In genomic region chr11:75333022-75333806, GRCh38 we compare ENCODE assay signal across 16 cellular contexts. TPM values are rescaled to one million over a fixed set of nuclear protein-coding genes. Genes with fewer than 3 reads are reported as not detected.
DNase-seq lines count a peak whose midpoint lies in the region; ATAC-seq and TF ChIP-seq lines count a peak whose summit lies in the region.
"Had no signal": no experiment of that assay in that cellular context is flagged by ENCODE, and none has a peak within 500 bp of the region (broad histone marks: within the 10 kb centered on the region; RNA-seq: fewer than 3 reads in every experiment).

No MANE protein-coding gene starts in this region.

- peak overlapping the region; percentile 96 for H3K27ac ChIP-seq in BLaER1
- H3K27ac ChIP-seq in HUES6 (ENCODE audit: low read depth, low read length) = peak overlapping the region; percentile 99
- no peak overlapping the region for H3K27ac ChIP-seq in neuronal stem cell (replicated peaks; ENCODE audit: low read length)
- no peak overlapping the region for H3K27ac ChIP-seq in thyroid gland
- H3K27ac ChIP-seq: parathyroid adenoma had no signal

- H3K36me3 ChIP-seq in BLaER1 = peaks cover 17% of the 10 kb centered on the region
- peaks cover 7% of the 10 kb centered on the region; the same call in 1 of the 2 replicates for H3K36me3 ChIP-seq in HUES6 (ENCODE audit: control insufficient read depth, insufficient read depth, low read length)
- no peaks in the 10 kb centered on the region for H3K36me3 ChIP-seq in neuronal stem cell (replicated peaks in 1 of 2; ENCODE audit: control insufficient read depth in 2 of 2, insufficient read depth in 2 of 2, low read length in 2 of 2)
- H3K36me3 ChIP-seq in thyroid gland = no peaks in the 10 kb centered on the region

- no peaks in the 10 kb centered on the region for H3K9me3 Mint-ChIP-seq in endothelial cell (ENCODE audit: unreplicated experiment)
- H3K9me3 Mint-ChIP-seq: stimulated activated naive B cell treated with anti-CD40 and anti-IgM and Interleukin-4, amounts not matched to agents 10 μg/mL and 1 μg/mL and 100 μg/mL, for 72 hours had no signal

- H2AK5ac ChIP-seq in neuronal stem cell (ENCODE audit: low read depth, low read length) = peak overlapping the region; percentile 89

- no peak overlapping the region for H2AFZ ChIP-seq in neuronal stem cell (ENCODE audit: low read length)
- H2AFZ ChIP-seq: parathyroid adenoma had no signal

- no CpG with 5 or more reads among the region's 8 CpGs for WGBS in neuronal stem cell (ENCODE audit: extremely low coverage in 2 of 2, insufficient read length in 2 of 2, insufficient replicate concordance in 1 of 2), 2 donors
- 80 to 81% methylated on average over 8 of the region's 8 CpGs for WGBS in thyroid gland, 2 donors

- H3K4me3 Mint-ChIP-seq in endothelial cell (ENCODE audit: unreplicated experiment) = no peak overlapping the region
- H3K4me3 Mint-ChIP-seq: stimulated activated naive B cell treated with anti-CD40 and anti-IgM and Interleukin-4, amounts not matched to agents 10 μg/mL and 1 μg/mL and 100 μg/mL, for 72 hours; T-helper 17 cell had no signal

- TF ChIP-seq POLR2A in thyroid gland (IDR thresholded peaks at IDR 0.05) = no peak

- H3K9ac ChIP-seq in BLaER1 (no peak overlapping the region), HUES6 (ENCODE audit: low read length) (peak overlapping the region; percentile 94), neuronal stem cell (ENCODE audit: low read depth, low read length, poor library complexity) (no peak overlapping the region)
- H3K9ac ChIP-seq: parathyroid adenoma had no signal

- H3K4me1 Mint-ChIP-seq in endothelial cell (ENCODE audit: unreplicated experiment) = peaks cover 90% of the 10 kb centered on the region

- H3K4ac ChIP-seq in neuronal stem cell (ENCODE audit: low read length) = no peak overlapping the region

- peaks cover 16% of the 10 kb centered on the region for H4K20me1 ChIP-seq in BLaER1

- H3K18ac ChIP-seq in neuronal stem cell (ENCODE audit: low read length) = no peak overlapping the region

- peaks cover 14% of the 10 kb centered on the region for H3K27me3 Mint-ChIP-seq in endothelial cell (ENCODE audit: unreplicated experiment)
- H3K27me3 Mint-ChIP-seq: stimulated activated naive B cell treated with anti-CD40 and anti-IgM and Interleukin-4, amounts not matched to agents 10 μg/mL and 1 μg/mL and 100 μg/mL, for 72 hours; T-helper 17 cell had no signal

- H3K14ac ChIP-seq in neuronal stem cell (ENCODE audit: low read length) = no peak overlapping the region

- no peak for ATAC-seq in HG03469 (IDR thresholded peaks at IDR 0.05; ENCODE audit: unreplicated experiment)
- ATAC-seq: stimulated activated naive B cell treated with anti-CD40 and anti-IgM and Interleukin-4, amounts not matched to agents 10 μg/mL and 1 μg/mL and 100 μg/mL, for 72 hours; T-helper 17 cell had no signal

- intact Hi-C loops in thyroid gland (cut with DNase I) = no loop called here

- DNase-seq in endothelial cell (ENCODE audit: low spot score) (no peak), neuronal stem cell (ENCODE audit: low spot score) (no peak), thyroid gland (no peak), RKO (ENCODE audit: low spot score) (no peak), putamen (ENCODE audit: low spot score) (no peak)
- DNase-seq: aorta; EL; NCI-H226; SIG-M5; stimulated activated naive B cell treated with anti-CD40 and anti-IgM and Interleukin-4, amounts not matched to agents 10 μg/mL and 1 μg/mL and 100 μg/mL, for 72 hours; T-helper 17 cell had no signal

- H3K9me3 ChIP-seq in BLaER1 = no peaks in the 10 kb centered on the region
- no peaks in the 10 kb centered on the region for H3K9me3 ChIP-seq in HUES6 (ENCODE audit: control insufficient read depth, insufficient read depth, low read depth, low read length)
- H3K9me3 ChIP-seq in neuronal stem cell (replicated peaks in 1 of 2; ENCODE audit: control insufficient read depth in 2 of 2, insufficient read depth in 1 of 2, low read depth in 1 of 2, low read length in 2 of 2) = no peaks in the 10 kb centered on the region
- H3K9me3 ChIP-seq in thyroid gland = no peaks in the 10 kb centered on the region

- no peak overlapping the region for H4K8ac ChIP-seq in neuronal stem cell (ENCODE audit: low read depth, low read length)

- TF ChIP-seq CTCF in endothelial cell (IDR thresholded peaks at IDR 0.05; ENCODE audit: unreplicated experiment) = no peak
- no peak for TF ChIP-seq CTCF in thyroid gland (IDR thresholded peaks at IDR 0.05)

- no peak overlapping the region for H2BK120ac ChIP-seq in neuronal stem cell (ENCODE audit: low read depth, low read length)

- H3K4me1 ChIP-seq in BLaER1 (peaks cover 99% of the 10 kb centered on the region), HUES6 (ENCODE audit: control insufficient read depth, insufficient read depth, low read length) (peaks cover 91% of the 10 kb centered on the region), neuronal stem cell (ENCODE audit: control insufficient read depth in 2 of 2, insufficient read depth in 1 of 2, low read depth in 1 of 2, low read length in 2 of 2) (peaks cover 6 to 9% of the 10 kb centered on the region in 2 donors), thyroid gland (peaks cover 4 to 31% of the 10 kb centered on the region in 2 donors)
- H3K4me1 ChIP-seq: parathyroid adenoma had no signal

- H3K27ac Mint-ChIP-seq in endothelial cell (ENCODE audit: unreplicated experiment) = peak overlapping the region; percentile 81
- H3K27ac Mint-ChIP-seq: activated T-helper 2 cell treated with anti-CD3 and anti-CD28 coated beads, Interferon-gamma antibody, Interleukin-2, Interleukin-4, amounts not matched to agents 10 μg/mL and 5 μg/mL and 100 μg/mL, durations not matched to agents 14 hours and 24 hours and 36 hours; stimulated activated naive B cell treated with anti-CD40 and anti-IgM and Interleukin-4, amounts not matched to agents 10 μg/mL and 1 μg/mL and 100 μg/mL, for 72 hours; T-helper 17 cell had no signal

- peaks cover 2% of the 10 kb centered on the region for H3K79me1 ChIP-seq in neuronal stem cell (ENCODE audit: low read depth, low read length)

- H4K91ac ChIP-seq in neuronal stem cell (ENCODE audit: low read depth, low read length, poor library complexity) = no peak overlapping the region

- H2BK5ac ChIP-seq in neuronal stem cell (ENCODE audit: low read length) = no peak overlapping the region

- H2BK12ac ChIP-seq in neuronal stem cell (ENCODE audit: low read length) = no peak overlapping the region

- peak overlapping the region; percentile 93; the same call in 1 of the 2 replicates for H3K4me2 ChIP-seq in BLaER1
- H3K4me2 ChIP-seq in neuronal stem cell (ENCODE audit: insufficient read depth, low read length, poor library complexity, severe bottlenecking) = no peak overlapping the region

- no peaks in the 10 kb centered on the region for H3K27me3 ChIP-seq in BLaER1
- no peaks in the 10 kb centered on the region for H3K27me3 ChIP-seq in HUES6 (ENCODE audit: control insufficient read depth, insufficient read depth, low read length)
- H3K27me3 ChIP-seq in neuronal stem cell (ENCODE audit: control insufficient read depth in 3 of 3, insufficient read depth in 3 of 3, low read depth in 1 of 3, low read length in 3 of 3) = no peaks in the 10 kb centered on the region
- H3K27me3 ChIP-seq in thyroid gland = no peaks in the 10 kb centered on the region

- no peak overlapping the region for H3K23ac ChIP-seq in neuronal stem cell (ENCODE audit: low read depth, low read length, poor library complexity)

- no peak overlapping the region for H3K4me3 ChIP-seq in BLaER1
- no peak overlapping the region for H3K4me3 ChIP-seq in HUES6 (ENCODE audit: low read depth, low read length)
- no peak overlapping the region for H3K4me3 ChIP-seq in neuronal stem cell (ENCODE audit: low read length in 2 of 2)
- H3K4me3 ChIP-seq in thyroid gland (replicated peaks in 1 of 3) = no peak overlapping the region

- no peak overlapping the region for H2BK15ac ChIP-seq in neuronal stem cell (ENCODE audit: low read length)

- H3K36me3 Mint-ChIP-seq in endothelial cell (ENCODE audit: low read depth, unreplicated experiment) = peaks cover 19% of the 10 kb centered on the region
- H3K36me3 Mint-ChIP-seq: stimulated activated naive B cell treated with anti-CD40 and anti-IgM and Interleukin-4, amounts not matched to agents 10 μg/mL and 1 μg/mL and 100 μg/mL, for 72 hours had no signal

RNA-seq across cellular contexts. Expression of gene ARRB1, which starts 18.2 kb away (rescaled TPM):
- total RNA-seq in endothelial cell (ENCODE audit: unreplicated experiment) = 197 TPM
- polyA plus RNA-seq in neuronal stem cell (2013, experiment 1 of 2) = 6.6 TPM
- 6.3 TPM for polyA plus RNA-seq in neuronal stem cell (2013, experiment 2 of 2)
- 10 to 100 TPM; 15.7 to 44.7 (median 27.7) TPM for total RNA-seq in thyroid gland

Comparison
In these comparisons a context has a peak if more than half of its experiments do, and no peak if none do; other contexts are left out.
1. H3K27ac ChIP-seq: peak in BLaER1 (single experiment) and HUES6 (single experiment); none in neuronal stem cell (single experiment) and thyroid gland (0 of 3).